In the genomic region with DNA sequence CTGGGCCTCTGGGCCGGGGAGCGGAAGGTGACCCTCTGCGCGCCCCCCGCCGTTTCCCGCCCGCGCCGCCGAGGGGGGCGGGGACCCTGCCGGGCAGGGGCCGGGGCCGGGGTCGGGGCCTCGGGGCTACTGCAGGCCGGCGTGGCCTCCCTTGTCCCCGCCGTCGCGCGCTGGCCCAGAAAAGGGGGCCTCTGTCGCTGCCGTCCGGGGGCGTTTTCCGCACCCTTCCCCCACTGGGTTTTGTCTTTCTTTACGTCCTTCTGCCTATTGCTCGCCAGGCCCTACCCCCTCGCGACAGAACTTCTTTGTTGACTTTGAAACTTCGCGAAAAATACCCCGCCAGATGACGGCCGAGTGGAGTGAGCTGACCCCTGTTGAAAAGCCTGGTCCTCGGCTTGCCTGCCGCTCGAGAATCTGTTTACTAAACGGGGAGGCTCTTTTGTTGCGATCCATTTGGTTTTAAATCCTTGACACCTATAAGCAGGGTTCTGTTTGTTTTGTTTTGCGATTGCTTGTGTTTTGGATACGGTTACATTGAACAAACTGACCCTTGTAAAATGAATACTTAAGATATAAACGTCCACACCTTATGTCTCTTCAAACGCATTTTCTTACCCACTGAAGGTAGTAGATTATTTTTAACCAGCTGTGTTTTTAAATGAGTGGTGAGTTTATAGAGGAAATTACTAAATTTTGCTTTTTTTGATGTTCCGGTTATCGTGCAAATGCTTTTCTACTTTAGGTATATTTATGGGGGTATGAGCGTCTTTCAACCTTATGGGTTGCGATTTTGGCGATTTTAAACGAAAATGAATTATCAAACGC, we compare ENCODE assay signal across 8 cellular contexts. TPM values are rescaled to one million over a fixed set of nuclear protein-coding genes. Genes with fewer than 3 reads are reported as not detected.
A peak's percentile ranks its signal among the peaks of the same experiment; 100 is the strongest.
DNase-seq lines count a peak whose midpoint lies in the region; ATAC-seq and TF ChIP-seq lines count a peak whose summit lies in the region.

No MANE protein-coding gene starts in this region.

- peak in 2 of 3 experiments; percentile 48 to 88 for DNase-seq in NCI-H1417 (lab: John Stamatoyannopoulos, UW)
- DNase-seq in NCI-H1417 treated with DMSO at 0.1 percent for 48 hours (lab: John Stamatoyannopoulos, UW), result no peak
- peak; percentile 65 to 74 for DNase-seq in NCI-H446 (lab: John Stamatoyannopoulos, UW)
- peak; percentile 67 for DNase-seq in activated CD4-positive, alpha-beta memory T cell treated with anti-CD3 and anti-CD28 coated beads for 36 hours
- DNase-seq in endothelial cell (ENCODE audit: low spot score), result peak; percentile 68

- CTCF ChIA-PET in activated CD4-positive, alpha-beta memory T cell treated with anti-CD3 and anti-CD28 coated beads for 36 hours (lab: Charles Lee), result interaction anchor here (1.0 to 1.6 kb wide), 8 partner anchors 10 to 280 kb away, joined by 3 to 12 read pairs (median 4); no protein-coding TSS in a partner anchor

- ATAC-seq in HG02840 (IDR thresholded peaks at IDR 0.05; ENCODE audit: low FRiP score, unreplicated experiment), result peak; percentile 20

- H3K36me3 Mint-ChIP-seq in activated CD4-positive, alpha-beta memory T cell treated with anti-CD3 and anti-CD28 coated beads for 36 hours, result peaks cover 4% of the 10 kb centered on the region
- H3K36me3 Mint-ChIP-seq in endothelial cell (ENCODE audit: low read depth, unreplicated experiment), result no peaks in the 10 kb centered on the region

- no peaks in the 10 kb centered on the region for H3K9me3 ChIP-seq in muscle layer of duodenum (ENCODE audit: control insufficient read depth in 1 of 2, low read length in 2 of 2)

- H3K4me3 ChIP-seq in muscle layer of duodenum (ENCODE audit: low read depth in 1 of 2, low read length in 2 of 2), result peak overlapping the region; percentile 83 to 85

- POLR2A ChIA-PET in activated CD4-positive, alpha-beta memory T cell treated with anti-CD3 and anti-CD28 coated beads for 36 hours (lab: Charles Lee), result interaction anchor here (0.7 to 3.2 kb wide), 12 partner anchors 10 to 281 kb away, joined by 3 to 36 read pairs (median 6); a partner anchor contains a TSS

- no peaks in the 10 kb centered on the region for H3K9me3 Mint-ChIP-seq in activated CD4-positive, alpha-beta memory T cell treated with anti-CD3 and anti-CD28 coated beads for 36 hours
- no peaks in the 10 kb centered on the region for H3K9me3 Mint-ChIP-seq in endothelial cell (ENCODE audit: unreplicated experiment)

- peak overlapping the region; percentile 99 for H3K4me3 Mint-ChIP-seq in activated CD4-positive, alpha-beta memory T cell treated with anti-CD3 and anti-CD28 coated beads for 36 hours
- peak overlapping the region; percentile 98 for H3K4me3 Mint-ChIP-seq in endothelial cell (ENCODE audit: unreplicated experiment)

- no peaks in the 10 kb centered on the region for H3K27me3 ChIP-seq in muscle layer of duodenum (ENCODE audit: low read depth, low read length)

- peaks cover 0 to 20% of the 10 kb centered on the region in 2 donors for H3K4me1 ChIP-seq in muscle layer of duodenum (ENCODE audit: control insufficient read depth in 1 of 2, insufficient read depth in 2 of 2, low read length in 2 of 2)

- no peaks in the 10 kb centered on the region for H3K27me3 Mint-ChIP-seq in activated CD4-positive, alpha-beta memory T cell treated with anti-CD3 and anti-CD28 coated beads for 36 hours
- H3K27me3 Mint-ChIP-seq in endothelial cell (ENCODE audit: unreplicated experiment), result peaks cover 7% of the 10 kb centered on the region

- peak overlapping the region; percentile 99 for H3K27ac Mint-ChIP-seq in activated CD4-positive, alpha-beta memory T cell treated with anti-CD3 and anti-CD28 coated beads for 36 hours
- H3K27ac Mint-ChIP-seq in endothelial cell (ENCODE audit: unreplicated experiment), result peak overlapping the region; percentile 99

- no peaks in the 10 kb centered on the region for H3K36me3 ChIP-seq in muscle layer of duodenum (ENCODE audit: control insufficient read depth in 1 of 2, insufficient read depth in 2 of 2, low read length in 2 of 2)

- peak overlapping the region; percentile 96 for H3K27ac ChIP-seq in muscle layer of duodenum (ENCODE audit: low read length)
- peak overlapping the region; percentile 75 for H3K27ac ChIP-seq in temporal lobe (ENCODE audit: low read depth, low read length)

- intact Hi-C loops in activated CD4-positive, alpha-beta memory T cell treated with anti-CD3 and anti-CD28 coated beads for 36 hours (cut with micrococcal nuclease), result loop anchor here (2.0 to 5.0 kb wide), 5 partner anchors 42 to 408 kb away; a partner anchor contains a TSS

- TF ChIP-seq CTCF in endothelial cell (IDR thresholded peaks at IDR 0.05; ENCODE audit: unreplicated experiment), result no peak

- H3K4me1 Mint-ChIP-seq in activated CD4-positive, alpha-beta memory T cell treated with anti-CD3 and anti-CD28 coated beads for 36 hours (ENCODE audit: low read depth), result peaks cover 43% of the 10 kb centered on the region
- H3K4me1 Mint-ChIP-seq in endothelial cell (ENCODE audit: unreplicated experiment), result peaks cover 23% of the 10 kb centered on the region

RNA-seq across cellular contexts. Expression of a gene that starts 0.8 kb away (rescaled TPM):
- total RNA-seq in activated CD4-positive, alpha-beta memory T cell treated with anti-CD3 and anti-CD28 coated beads for 36 hours, result 100 to 1,000 TPM; 103 to 108 TPM
- total RNA-seq in endothelial cell (ENCODE audit: unreplicated experiment) (162 TPM), temporal lobe (270 TPM)

RNA-seq across cellular contexts. Expression of a gene that starts 46.6 kb away (rescaled TPM):
- 1 to 10 TPM; 1.2 to 1.3 TPM for total RNA-seq in activated CD4-positive, alpha-beta memory T cell treated with anti-CD3 and anti-CD28 coated beads for 36 hours
- total RNA-seq in endothelial cell (ENCODE audit: unreplicated experiment) (13.1 TPM), temporal lobe (7.6 TPM)
